In genomic region chr13:114129649-114130062, GRCh38 we compare ENCODE assay signal across 9 cellular contexts. TPM values are rescaled to one million over a fixed set of nuclear protein-coding genes. Genes with fewer than 3 reads are reported as not detected.
DNase-seq lines count a peak whose midpoint lies in the region; ATAC-seq and TF ChIP-seq lines count a peak whose summit lies in the region.
"Had no signal": no experiment of that assay in that cellular context is flagged by ENCODE, and none has a peak within 500 bp of the region (broad histone marks: within the 10 kb centered on the region; RNA-seq: fewer than 3 reads in every experiment).

No MANE protein-coding gene starts in this region.

- DNase-seq in Right ventricle myocardium inferior (ENCODE audit: missing footprints): peak; percentile 53
- DNase-seq in left cardiac atrium: no peak
- peak; percentile 64 to 68 for DNase-seq in activated T-cell treated with anti-CD3 and anti-CD28 coated beads, Interleukin-2, amount 50 U/mL, for 48 hours
- DNase-seq in lower lobe of right lung: no peak
- DNase-seq in tibial nerve (ENCODE audit: low spot score in 2 of 2): no peak
- no peak for DNase-seq in SHP77 (lab: John Stamatoyannopoulos, UW)
- DNase-seq in 8988T: no peak
- DNase-seq in T-helper 9 cell: no peak

- 47 to 56% methylated on average over 8 to 9 of the region's 9 CpGs for WGBS in tibial nerve, 2 donors

- ATAC-seq in Right ventricle myocardium inferior (no peak), left cardiac atrium (no peak), lower lobe of right lung (no peak)

- H3K4me3 ChIP-seq in lower lobe of right lung: peak overlapping the region; percentile 82
- peak overlapping the region in 1 of 4 donors; percentile 31 for H3K4me3 ChIP-seq in tibial nerve

- TF ChIP-seq CTCF in lower lobe of right lung (IDR thresholded peaks at IDR 0.05) (no peak), tibial nerve (IDR thresholded peaks at IDR 0.05) (no peak)

- H3K27me3 ChIP-seq in lower lobe of right lung (ENCODE audit: low read depth) (no peaks in the 10 kb centered on the region), tibial nerve (no peaks in the 10 kb centered on the region)

- H3K9me3 ChIP-seq in lower lobe of right lung: no peaks in the 10 kb centered on the region
- no peaks in the 10 kb centered on the region for H3K9me3 ChIP-seq in tibial nerve

- no peak for TF ChIP-seq EP300 in tibial nerve (IDR thresholded peaks at IDR 0.05)

- intact Hi-C loops in Right ventricle myocardium inferior (cut with DNase I): loop anchor here (2.0 kb wide), 2 partner anchors 65 to 93 kb away; no protein-coding TSS in a partner anchor
- intact Hi-C loops in left cardiac atrium (cut with DNase I): no loop called here
- intact Hi-C loops in lower lobe of right lung (cut with DNase I): no loop called here

- peaks cover 66% of the 10 kb centered on the region for H3K4me1 ChIP-seq in lower lobe of right lung
- peaks cover 0 to 53% (median 40%) of the 10 kb centered on the region in 4 donors for H3K4me1 ChIP-seq in tibial nerve

- no peak for TF ChIP-seq POLR2A in tibial nerve (IDR thresholded peaks at IDR 0.05)

- H3K36me3 ChIP-seq in lower lobe of right lung: no peaks in the 10 kb centered on the region
- no peaks in the 10 kb centered on the region for H3K36me3 ChIP-seq in tibial nerve

- H3K27ac ChIP-seq in lower lobe of right lung (peak overlapping the region; percentile 86), tibial nerve (peak overlapping the region in 3 of 4 donors; percentile 86 to 88 (median 87))

RNA-seq across cellular contexts. Expression of gene RASA3, which starts 2.8 kb away (rescaled TPM):
- 12.7 TPM for total RNA-seq in Right ventricle myocardium inferior
- 10 to 100 TPM; 19.9 to 20.1 TPM for total RNA-seq in left cardiac atrium
- total RNA-seq in lower lobe of right lung: 19.1 TPM
- 10 to 100 TPM; 36.2 to 63.3 (median 46.3) TPM for total RNA-seq in tibial nerve

RNA-seq across cellular contexts. Expression of gene CFAP97D2, which starts 49.4 kb away (rescaled TPM):
- total RNA-seq in Right ventricle myocardium inferior (not detected), left cardiac atrium (not detected), lower lobe of right lung (1.8 TPM), tibial nerve (not detected)
- total RNA-seq: urinary bladder had no signal

Comparison
In these comparisons a context has a peak if more than half of its experiments do, and no peak if none do; other contexts are left out.
1. DNase-seq: peak in Right ventricle myocardium inferior (single experiment) and activated T-cell treated with anti-CD3 and anti-CD28 coated beads, Interleukin-2, amount 50 U/mL, for 48 hours (2 of 2); none in left cardiac atrium (single experiment), lower lobe of right lung (single experiment), tibial nerve (0 of 2), SHP77 (0 of 2), 8988T (single experiment) and T-helper 9 cell (single experiment).